In genomic region chr13:19958119-19959111, GRCh38 we compare ENCODE assay signal across 8 cellular contexts.
DNase-seq lines count a peak whose midpoint lies in the region; ATAC-seq and FAIRE-seq lines count a peak whose summit lies in the region.

TSS of gene ZMYM2 (plus strand) at chr13:19958727. CDS start at chr13:19993073, 34,346 bp downstream.

- H3K27me3 ChIP-seq in effector memory CD4-positive, alpha-beta T cell (replicated peaks; ENCODE audit: control insufficient read depth, insufficient read depth, low read length, poor library complexity, severe bottlenecking), result no peaks in the 10 kb centered on the region

- H3K36me3 ChIP-seq in effector memory CD4-positive, alpha-beta T cell (ENCODE audit: control insufficient read depth, insufficient read depth, low read length), result no peaks in the 10 kb centered on the region

- peak; percentile 78 for FAIRE-seq in HTR-8/SVneo (lab: Jason Lieb, UNC)

- peaks cover 11% of the 10 kb centered on the region for H3K4me1 ChIP-seq in effector memory CD4-positive, alpha-beta T cell (ENCODE audit: control insufficient read depth, insufficient read depth, low read length, poor library complexity, severe bottlenecking)

- no peaks in the 10 kb centered on the region for H3K9me3 ChIP-seq in effector memory CD4-positive, alpha-beta T cell (ENCODE audit: control insufficient read depth, low read length)

- peak within 1 kb of the TSS; percentile 78 for H3K4me3 ChIP-seq in effector memory CD4-positive, alpha-beta T cell (ENCODE audit: insufficient read depth, low read depth, low read length, poor library complexity, severe bottlenecking)

- H3K27ac ChIP-seq in effector memory CD4-positive, alpha-beta T cell (ENCODE audit: insufficient read depth, low read length, poor library complexity, severe bottlenecking), result peak within 1 kb of the TSS; percentile 91

- peak; percentile 97 for DNase-seq in COLO829 (ENCODE audit: low spot score)
- DNase-seq in HTR-8/SVneo (ENCODE audit: insufficient read length, low spot score), result peak; percentile 95
- DNase-seq in NOMO-1 treated with DMSO at 0.1 percent for 48 hours (lab: John Stamatoyannopoulos, UW; ENCODE audit: unreplicated experiment), result peak; percentile 97
- DNase-seq in activated CD8-positive, alpha-beta memory T cell treated with anti-CD3 and anti-CD28 coated beads for 4 hours (ENCODE audit: low read depth in 2 of 2), result peak; percentile 93 to 96
- DNase-seq in effector memory CD4-positive, alpha-beta T cell, result peak; percentile 90 to 96 (median 94)
- DNase-seq in medulla oblongata (ENCODE audit: extremely low spot score), result peak; percentile 98
- peak; percentile 94 to 98 (median 97) for DNase-seq in stimulated activated CD4-positive, alpha-beta T cell treated with anti-CD3 and anti-CD28 coated beads, TNF-alpha, amount 100 ng/mL, for 48 hours (ENCODE audit: low read depth in 3 of 3)

- peak; percentile 79 for ATAC-seq in GM21381 (IDR thresholded peaks at IDR 0.05; ENCODE audit: unreplicated experiment)

Comparison
In these comparisons a context has a peak if more than half of its experiments do, and no peak if none do; other contexts are left out.
1. Peak in every context shown above with its lines: DNase-seq, ATAC-seq, H3K4me3 ChIP-seq and H3K27ac ChIP-seq.